14 cellular contexts compared by ENCODE assay signal in genomic region chr2:189096769-189097447, GRCh38.
A peak's percentile ranks its signal among the peaks of the same experiment; 100 is the strongest.
DNase-seq lines count a peak whose midpoint lies in the region; TF ChIP-seq lines count a peak whose summit lies in the region.
"Had no signal": no experiment of that assay in that cellular context is flagged by ENCODE, and none has a peak within 500 bp of the region (broad histone marks: within the 10 kb centered on the region; RNA-seq: fewer than 3 reads in every experiment).

No MANE protein-coding gene starts in this region.

- intact Hi-C loops in mammary epithelial cell (cut with micrococcal nuclease): no loop called here

- no peak overlapping the region for H2AFZ ChIP-seq in mammary epithelial cell (ENCODE audit: low read depth, low read length)

- WGBS in mammary epithelial cell (ENCODE audit: low coverage, missing lambda C conversion rate): 49% methylated on average over 4 of the region's 4 CpGs
- WGBS in mesendoderm (ENCODE audit: extremely low coverage, insufficient coverage, low lambda C conversion rate): no CpG with 5 or more reads among the region's 4 CpGs

- TF ChIP-seq CTCF in AG04450 (IDR thresholded peaks at IDR 0.05; ENCODE audit: low read depth, low read length) (no peak), mammary epithelial cell (conservative IDR thresholded peaks at IDR 0.05 in 1 of 2, IDR thresholded peaks at IDR 0.05 in 1 of 2; ENCODE audit: extremely low read depth in 1 of 2, insufficient read depth in 1 of 2, low read depth in 1 of 2, low read length in 2 of 2) (no peak)

- H2BK120ac ChIP-seq in mesendoderm (ENCODE audit: low read depth, low read length): no peak overlapping the region

- no peak overlapping the region for H3K4ac ChIP-seq in mesendoderm (ENCODE audit: low read depth, low read length)

- CTCF ChIA-PET in AG04450 (lab: Charles Lee): no interaction called here
- CTCF ChIA-PET in mammary epithelial cell (lab: Charles Lee; ENCODE audit: low non-redundant PET): no interaction called here

- H2AK5ac ChIP-seq in mesendoderm (ENCODE audit: low read length): no peak overlapping the region

- H3K23ac ChIP-seq in mesendoderm (ENCODE audit: low read length): no peak overlapping the region

- H3K36me3 ChIP-seq in mammary epithelial cell (ENCODE audit: insufficient read depth, low read length): peaks cover 3% of the 10 kb centered on the region
- H3K36me3 ChIP-seq in mesendoderm (ENCODE audit: control insufficient read depth, insufficient read depth, low read length): peaks cover 4% of the 10 kb centered on the region

- no peak overlapping the region for H4K8ac ChIP-seq in mesendoderm (ENCODE audit: low read depth, low read length)

- no peak overlapping the region for H4K5ac ChIP-seq in mesendoderm (ENCODE audit: low read length)

- no peaks in the 10 kb centered on the region for H4K20me1 ChIP-seq in mammary epithelial cell (ENCODE audit: insufficient read depth, low read length)

- no peak overlapping the region for H2BK5ac ChIP-seq in mesendoderm (ENCODE audit: low read length)

- DNase-seq in AG04450 (ENCODE audit: low read depth, low spot score) (peak; percentile 71), HT1080 (ENCODE audit: low read depth) (peak; percentile 79), mammary epithelial cell (peak; percentile 60), mesendoderm (peak; percentile 35), hypothalamus (lab: John Stamatoyannopoulos, UW) (no peak), D341Med (ENCODE audit: low spot score) (no peak), erythroblast (lab: John Stamatoyannopoulos, UW) (no peak), iPS-NIHi11 (ENCODE audit: low spot score) (no peak)
- DNase-seq: activated CD4-positive, alpha-beta T cell treated with anti-CD3 and anti-CD28 coated beads for 4 hours; SHP77 treated with DMSO at 0.1 percent for 48 hours; small intestine had no signal

- in situ Hi-C loops in mammary epithelial cell (cut with MboI; ENCODE audit: low sequenced_read_pairs in 2 of 2): loop anchor here (5.0 to 10.0 kb wide), 2 partner anchors 318 to 320 kb away; no protein-coding TSS in a partner anchor

- no peak overlapping the region for H3K9ac ChIP-seq in mammary epithelial cell (ENCODE audit: insufficient read depth, low read length)
- no peak overlapping the region for H3K9ac ChIP-seq in mesendoderm (ENCODE audit: low read length)
- H3K9ac ChIP-seq: KMS-11 had no signal

- no peak overlapping the region for H2BK15ac ChIP-seq in mesendoderm (replicated peaks; ENCODE audit: low read depth)

- H3K4me1 ChIP-seq in mammary epithelial cell (ENCODE audit: insufficient read depth, low read length): peaks cover 6% of the 10 kb centered on the region
- no peaks in the 10 kb centered on the region for H3K4me1 ChIP-seq in mesendoderm (ENCODE audit: control insufficient read depth, low read depth, low read length)

- H3K4me2 ChIP-seq in mammary epithelial cell (ENCODE audit: insufficient read depth, low read depth, low read length) (no peak overlapping the region), mesendoderm (ENCODE audit: low read length) (no peak overlapping the region)
- H3K4me2 ChIP-seq: KMS-11 had no signal

- dilution Hi-C loops in mammary epithelial cell (cut with HindIII; ENCODE audit: low sequenced_read_pairs): no loop called here

- POLR2A ChIA-PET in AG04450 (lab: Yijun Ruan, JAX): interaction anchor here (0.8 to 1.0 kb wide), 3 partner anchors 10 to 191 kb away, joined by 3 read pairs; no protein-coding TSS in a partner anchor

- H3K79me2 ChIP-seq in mammary epithelial cell (ENCODE audit: insufficient read depth, low read length) (no peaks in the 10 kb centered on the region), mesendoderm (ENCODE audit: control insufficient read depth, insufficient read depth, low read length) (no peaks in the 10 kb centered on the region)

- H3K27ac ChIP-seq in AG04450 (ENCODE audit: low read depth, low read length) (peak overlapping the region; percentile 65), mammary epithelial cell (ENCODE audit: insufficient read depth, low read depth, low read length) (no peak overlapping the region), mesendoderm (ENCODE audit: low read depth, low read length) (no peak overlapping the region)
- H3K27ac ChIP-seq: C4-2B, epithelial cell of prostate, KMS-11 had no signal

- no peak for TF ChIP-seq POLR2A in erythroblast (IDR thresholded peaks at IDR 0.05; ENCODE audit: low read length)

- H3K27me3 ChIP-seq in AG04450 (ENCODE audit: control insufficient read depth, insufficient read depth, low read length) (no peaks in the 10 kb centered on the region), mammary epithelial cell (ENCODE audit: insufficient read depth, low read length) (no peaks in the 10 kb centered on the region), mesendoderm (ENCODE audit: insufficient read depth, low read length, poor library complexity) (no peaks in the 10 kb centered on the region)

- no peak overlapping the region for H3K18ac ChIP-seq in mesendoderm (ENCODE audit: low read length)

- H3K9me3 ChIP-seq in AG04450 (ENCODE audit: control insufficient read depth, insufficient read depth, low read length) (no peaks in the 10 kb centered on the region), mammary epithelial cell (replicated peaks; ENCODE audit: insufficient read depth, low read length) (no peaks in the 10 kb centered on the region)

- no TSS peak for BruUV-seq in mammary epithelial cell (replicated peaks; lab: Mats Ljungman, UMichigan)

- no peak overlapping the region for H3K56ac ChIP-seq in mesendoderm (ENCODE audit: low read length)

- H3K4me3 ChIP-seq in AG04450 (ENCODE audit: low read depth, low read length) (no peak overlapping the region), mammary epithelial cell (replicated peaks in 1 of 3; ENCODE audit: insufficient read depth in 1 of 3, low read depth in 2 of 3, low read length in 3 of 3) (no peak overlapping the region), mesendoderm (ENCODE audit: low read length) (no peak overlapping the region)

- no peaks in the 10 kb centered on the region for H3K79me1 ChIP-seq in mesendoderm (ENCODE audit: low read length)

Comparison
In these comparisons a context has a peak if more than half of its experiments do, and no peak if none do; other contexts are left out.
1. DNase-seq: peak in AG04450 (single experiment), HT1080 (single experiment), mammary epithelial cell (single experiment) and mesendoderm (single experiment); none in hypothalamus (0 of 51), D341Med (single experiment), erythroblast (0 of 2) and iPS-NIHi11 (single experiment).